Comparison of ENCODE assay signal across 1 cellular context in the genomic region with DNA sequence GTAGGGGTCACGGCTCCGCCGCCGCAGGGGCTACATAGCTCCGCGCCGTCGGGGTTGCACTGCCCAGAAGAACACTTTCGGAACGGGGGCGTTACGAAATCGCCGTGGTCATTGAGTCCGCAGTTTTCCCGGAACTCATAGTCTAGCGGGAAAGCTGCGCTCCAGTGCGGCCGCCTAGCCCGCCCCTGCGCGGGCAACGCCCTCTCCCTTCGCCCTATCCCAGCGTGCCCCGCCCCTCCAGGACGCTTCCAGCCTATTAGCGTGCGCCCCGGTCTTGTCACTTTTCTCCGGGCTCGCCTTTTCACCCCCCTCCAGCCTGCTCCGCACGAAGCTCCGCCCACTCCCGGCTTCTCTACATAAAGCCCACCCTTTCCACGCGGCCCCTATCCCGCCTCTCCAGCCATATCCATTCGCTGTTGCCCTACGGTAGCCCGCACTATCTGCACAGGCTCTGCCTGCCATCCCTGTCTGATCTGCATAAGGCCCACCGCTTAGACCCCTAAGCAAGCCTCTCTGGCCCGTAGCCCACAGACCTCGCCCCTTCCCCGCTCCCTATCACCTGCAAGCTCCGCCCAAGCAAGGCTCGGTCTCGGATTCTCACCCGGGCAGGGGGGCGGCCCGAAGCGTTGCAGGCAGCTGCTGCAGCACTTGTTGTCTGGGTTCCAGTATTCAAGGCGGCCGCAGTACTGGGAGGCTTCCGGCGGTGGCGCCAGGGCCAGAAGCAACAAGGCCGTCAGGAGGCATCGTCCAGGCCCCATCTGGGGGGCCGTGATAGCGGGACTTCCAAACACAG.
A peak's percentile ranks its signal among the peaks of the same experiment; 100 is the strongest.
TF ChIP-seq lines count a peak whose summit lies in the region.

No MANE protein-coding gene starts in this region.

TF ChIP-seq in HepG2, 621 proteins besides CTCF, POLR2A, EP300 and RAD21 (continued from another document and continues in another):
- TF ChIP-seq, protein P1, sequence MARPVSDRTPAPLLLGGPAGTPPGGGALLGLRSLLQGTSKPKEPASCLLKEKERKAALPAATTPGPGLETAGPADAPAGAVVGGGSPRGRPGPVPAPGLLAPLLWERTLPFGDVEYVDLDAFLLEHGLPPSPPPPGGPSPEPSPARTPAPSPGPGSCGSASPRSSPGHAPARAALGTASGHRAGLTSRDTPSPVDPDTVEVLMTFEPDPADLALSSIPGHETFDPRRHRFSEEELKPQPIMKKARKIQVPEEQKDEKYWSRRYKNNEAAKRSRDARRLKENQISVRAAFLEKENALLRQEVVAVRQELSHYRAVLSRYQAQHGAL (CRISPR knock-in tag; IDR thresholded peaks at IDR 0.05; ENCODE audit: not compliant biosample characterization) = no peak
- TF ChIP-seq JUND (CRISPR knock-in tag; IDR thresholded peaks at IDR 0.05) (no peak; the same call in 1 of the 2 replicates), ARID2 (CRISPR knock-in tag; IDR thresholded peaks at IDR 0.05; ENCODE audit: borderline replicate concordance) (no peak), RARA (CRISPR knock-in tag; IDR thresholded peaks at IDR 0.05) (peak; percentile 33; the same call in 1 of the 2 replicates), ZNF770 (CRISPR knock-in tag; IDR thresholded peaks at IDR 0.05) (no peak; the same call in 1 of the 2 replicates), IKZF4 (CRISPR knock-in tag; IDR thresholded peaks at IDR 0.05; ENCODE audit: borderline replicate concordance, low read depth, not compliant biosample characterization) (no peak), TAF1 (CRISPR knock-in tag; IDR thresholded peaks at IDR 0.05) (peak; percentile 65; the same call in 1 of the 2 replicates), NONO (IDR thresholded peaks at IDR 0.05) (no peak), NONO (CRISPR knock-in tag; conservative IDR thresholded peaks at IDR 0.05) (peak; percentile 44; the same call in 1 of the 2 replicates), CREBL2 (CRISPR knock-in tag; IDR thresholded peaks at IDR 0.05; ENCODE audit: borderline replicate concordance) (no peak), KLF16 (CRISPR knock-in tag; IDR thresholded peaks at IDR 0.05) (peak in 1 of 2 experiments; percentile 78; a peak in 2 of 4 replicates), ZNF629 (CRISPR knock-in tag; conservative IDR thresholded peaks at IDR 0.05) (no peak), ZNF337 (CRISPR knock-in tag; IDR thresholded peaks at IDR 0.05; ENCODE audit: borderline replicate concordance, low read depth) (no peak), ASH2L (IDR thresholded peaks at IDR 0.05; ENCODE audit: insufficient read length, low read depth, low read length) (peak; percentile 76), ZBTB8A (CRISPR knock-in tag; IDR thresholded peaks at IDR 0.05; ENCODE audit: borderline replicate concordance, low read depth) (no peak), ZBTB21 (CRISPR knock-in tag; IDR thresholded peaks at IDR 0.05) (no peak), PREB (CRISPR knock-in tag; IDR thresholded peaks at IDR 0.05) (no peak), RXRB (CRISPR knock-in tag; IDR thresholded peaks at IDR 0.05; ENCODE audit: borderline replicate concordance) (peak; percentile 45), USF2 (IDR thresholded peaks at IDR 0.05; ENCODE audit: low read depth, low read length) (no peak), USF2 (CRISPR knock-in tag; IDR thresholded peaks at IDR 0.05; ENCODE audit: borderline replicate concordance) (peak; percentile 43; the same call in 1 of the 2 replicates), ZNF234 (CRISPR knock-in tag; conservative IDR thresholded peaks at IDR 0.05) (no peak), DPF2 (CRISPR knock-in tag; IDR thresholded peaks at IDR 0.05; ENCODE audit: borderline replicate concordance, low read depth) (no peak), CSRNP1 (CRISPR knock-in tag; IDR thresholded peaks at IDR 0.05) (peak; percentile 42; the same call in 1 of the 2 replicates), PHF21A (CRISPR knock-in tag; IDR thresholded peaks at IDR 0.05) (peak; percentile 74; the same call in 1 of the 2 replicates), TAF15 (IDR thresholded peaks at IDR 0.05; ENCODE audit: low read depth, low read length, poor library complexity, severe bottlenecking) (no peak), ELF4 (CRISPR knock-in tag; IDR thresholded peaks at IDR 0.05; ENCODE audit: borderline replicate concordance) (peak; percentile 71; the same call in 1 of the 2 replicates), ZNF496 (CRISPR knock-in tag; IDR thresholded peaks at IDR 0.05; ENCODE audit: insufficient replicate concordance) (no peak), ZNF773 (CRISPR knock-in tag; IDR thresholded peaks at IDR 0.05; ENCODE audit: borderline replicate concordance) (no peak), CENPX (CRISPR knock-in tag; IDR thresholded peaks at IDR 0.05) (no peak), ZNF101 (CRISPR knock-in tag; IDR thresholded peaks at IDR 0.05; ENCODE audit: borderline replicate concordance, low read depth) (no peak), ZNF235 (CRISPR knock-in tag; IDR thresholded peaks at IDR 0.05; ENCODE audit: borderline replicate concordance) (no peak), ESRRA (CRISPR knock-in tag; IDR thresholded peaks at IDR 0.05; ENCODE audit: low read depth) (no peak), ZNF746 (CRISPR knock-in tag; IDR thresholded peaks at IDR 0.05) (0 out of 2 replicates have a peak, but pooled peaks have one; percentile 52), RFX5 (IDR thresholded peaks at IDR 0.05; ENCODE audit: low read depth, low read length) (peak; percentile 69), ZNF282 (IDR thresholded peaks at IDR 0.05; ENCODE audit: partially characterized antibody) (no peak), MAF1 (CRISPR knock-in tag; IDR thresholded peaks at IDR 0.05; ENCODE audit: borderline replicate concordance) (no peak), IRF1 (CRISPR knock-in tag; IDR thresholded peaks at IDR 0.05; ENCODE audit: low read depth) (no peak), TGIF2 (CRISPR knock-in tag; IDR thresholded peaks at IDR 0.05) (peak; percentile 44; the same call in 1 of the 2 replicates), YY1 (IDR thresholded peaks at IDR 0.05; ENCODE audit: insufficient read depth, insufficient replicate concordance, low read depth, low read length) (peak; percentile 52), ZNF777 (CRISPR knock-in tag; IDR thresholded peaks at IDR 0.05) (peak; percentile 97)
- TF ChIP-seq, protein P2, sequence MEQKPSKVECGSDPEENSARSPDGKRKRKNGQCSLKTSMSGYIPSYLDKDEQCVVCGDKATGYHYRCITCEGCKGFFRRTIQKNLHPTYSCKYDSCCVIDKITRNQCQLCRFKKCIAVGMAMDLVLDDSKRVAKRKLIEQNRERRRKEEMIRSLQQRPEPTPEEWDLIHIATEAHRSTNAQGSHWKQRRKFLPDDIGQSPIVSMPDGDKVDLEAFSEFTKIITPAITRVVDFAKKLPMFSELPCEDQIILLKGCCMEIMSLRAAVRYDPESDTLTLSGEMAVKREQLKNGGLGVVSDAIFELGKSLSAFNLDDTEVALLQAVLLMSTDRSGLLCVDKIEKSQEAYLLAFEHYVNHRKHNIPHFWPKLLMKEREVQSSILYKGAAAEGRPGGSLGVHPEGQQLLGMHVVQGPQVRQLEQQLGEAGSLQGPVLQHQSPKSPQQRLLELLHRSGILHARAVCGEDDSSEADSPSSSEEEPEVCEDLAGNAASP (CRISPR knock-in tag; IDR thresholded peaks at IDR 0.05; ENCODE audit: borderline replicate concordance) = no peak
- TF ChIP-seq, protein P3, sequence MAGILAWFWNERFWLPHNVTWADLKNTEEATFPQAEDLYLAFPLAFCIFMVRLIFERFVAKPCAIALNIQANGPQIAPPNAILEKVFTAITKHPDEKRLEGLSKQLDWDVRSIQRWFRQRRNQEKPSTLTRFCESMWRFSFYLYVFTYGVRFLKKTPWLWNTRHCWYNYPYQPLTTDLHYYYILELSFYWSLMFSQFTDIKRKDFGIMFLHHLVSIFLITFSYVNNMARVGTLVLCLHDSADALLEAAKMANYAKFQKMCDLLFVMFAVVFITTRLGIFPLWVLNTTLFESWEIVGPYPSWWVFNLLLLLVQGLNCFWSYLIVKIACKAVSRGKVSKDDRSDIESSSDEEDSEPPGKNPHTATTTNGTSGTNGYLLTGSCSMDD (CRISPR knock-in tag; IDR thresholded peaks at IDR 0.05) = no peak
- TF ChIP-seq, protein P4, sequence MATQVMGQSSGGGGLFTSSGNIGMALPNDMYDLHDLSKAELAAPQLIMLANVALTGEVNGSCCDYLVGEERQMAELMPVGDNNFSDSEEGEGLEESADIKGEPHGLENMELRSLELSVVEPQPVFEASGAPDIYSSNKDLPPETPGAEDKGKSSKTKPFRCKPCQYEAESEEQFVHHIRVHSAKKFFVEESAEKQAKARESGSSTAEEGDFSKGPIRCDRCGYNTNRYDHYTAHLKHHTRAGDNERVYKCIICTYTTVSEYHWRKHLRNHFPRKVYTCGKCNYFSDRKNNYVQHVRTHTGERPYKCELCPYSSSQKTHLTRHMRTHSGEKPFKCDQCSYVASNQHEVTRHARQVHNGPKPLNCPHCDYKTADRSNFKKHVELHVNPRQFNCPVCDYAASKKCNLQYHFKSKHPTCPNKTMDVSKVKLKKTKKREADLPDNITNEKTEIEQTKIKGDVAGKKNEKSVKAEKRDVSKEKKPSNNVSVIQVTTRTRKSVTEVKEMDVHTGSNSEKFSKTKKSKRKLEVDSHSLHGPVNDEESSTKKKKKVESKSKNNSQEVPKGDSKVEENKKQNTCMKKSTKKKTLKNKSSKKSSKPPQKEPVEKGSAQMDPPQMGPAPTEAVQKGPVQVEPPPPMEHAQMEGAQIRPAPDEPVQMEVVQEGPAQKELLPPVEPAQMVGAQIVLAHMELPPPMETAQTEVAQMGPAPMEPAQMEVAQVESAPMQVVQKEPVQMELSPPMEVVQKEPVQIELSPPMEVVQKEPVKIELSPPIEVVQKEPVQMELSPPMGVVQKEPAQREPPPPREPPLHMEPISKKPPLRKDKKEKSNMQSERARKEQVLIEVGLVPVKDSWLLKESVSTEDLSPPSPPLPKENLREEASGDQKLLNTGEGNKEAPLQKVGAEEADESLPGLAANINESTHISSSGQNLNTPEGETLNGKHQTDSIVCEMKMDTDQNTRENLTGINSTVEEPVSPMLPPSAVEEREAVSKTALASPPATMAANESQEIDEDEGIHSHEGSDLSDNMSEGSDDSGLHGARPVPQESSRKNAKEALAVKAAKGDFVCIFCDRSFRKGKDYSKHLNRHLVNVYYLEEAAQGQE (IDR thresholded peaks at IDR 0.05; ENCODE audit: borderline replicate concordance in 1 of 2, low read depth in 1 of 2, low read length in 2 of 2) = no peak
